In the genomic region with DNA sequence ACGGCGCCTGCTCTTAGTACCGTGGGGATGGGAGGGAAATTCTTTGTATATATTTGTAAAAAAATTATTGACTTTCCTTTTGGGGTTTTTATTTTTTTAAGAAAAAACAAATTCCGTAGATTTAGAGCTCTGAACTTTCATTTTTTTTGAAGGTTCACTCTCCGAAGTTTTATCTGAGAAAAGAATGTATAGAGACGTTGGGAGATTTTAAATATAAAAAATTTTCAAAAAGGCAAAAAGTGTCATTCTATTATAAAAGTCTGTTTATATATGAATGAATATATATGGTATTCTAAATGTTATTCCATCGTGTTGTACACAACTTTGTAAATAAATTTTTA, we compare ENCODE assay signal across 14 cellular contexts. TPM values are rescaled to one million over a fixed set of nuclear protein-coding genes. Genes with fewer than 3 reads are reported as not detected.
DNase-seq lines count a peak whose midpoint lies in the region; ATAC-seq and TF ChIP-seq lines count a peak whose summit lies in the region.
"Had no signal": no experiment of that assay in that cellular context is flagged by ENCODE, and none has a peak within 500 bp of the region (broad histone marks: within the 10 kb centered on the region; RNA-seq: fewer than 3 reads in every experiment).

No MANE protein-coding gene starts in this region.

- peak overlapping the region; percentile 76 for H3K4me3 Mint-ChIP-seq in activated naive CD4-positive, alpha-beta T cell treated with anti-CD3 and anti-CD28 coated beads, Interleukin-2, amount 50 U/mL, for 24 hours
- H3K4me3 Mint-ChIP-seq in activated CD8-positive, alpha-beta T cell treated with anti-CD3 and anti-CD28 coated beads, Interleukin-2, amount 10 ng/mL, durations not matched to agents 7 days and 5 days: peak overlapping the region; percentile 65

- peak overlapping the region; percentile 84 for H3K27ac Mint-ChIP-seq in activated naive CD4-positive, alpha-beta T cell treated with anti-CD3 and anti-CD28 coated beads, Interleukin-2, amount 50 U/mL, for 24 hours
- peak overlapping the region in 1 of 2 donors; percentile 91 for H3K27ac Mint-ChIP-seq in activated naive CD4-positive, alpha-beta T cell treated with anti-CD3 and anti-CD28 coated beads, Interleukin-2, amount 50 U/mL, for 72 hours
- no peak overlapping the region for H3K27ac Mint-ChIP-seq in activated CD8-positive, alpha-beta T cell treated with anti-CD3 and anti-CD28 coated beads, Interleukin-2, amount 10 ng/mL, durations not matched to agents 7 days and 5 days

- ATAC-seq in activated naive CD4-positive, alpha-beta T cell treated with anti-CD3 and anti-CD28 coated beads, Interleukin-2, amount 50 U/mL, for 72 hours: no peak
- ATAC-seq in activated CD8-positive, alpha-beta T cell treated with anti-CD3 and anti-CD28 coated beads, Interleukin-2, amount 10 ng/mL, durations not matched to agents 7 days and 5 days: no peak
- no peak for ATAC-seq in omental fat pad (ENCODE audit: low FRiP score)

- H3K4me1 Mint-ChIP-seq in activated naive CD4-positive, alpha-beta T cell treated with anti-CD3 and anti-CD28 coated beads, Interleukin-2, amount 50 U/mL, for 24 hours: peaks cover 32% of the 10 kb centered on the region
- H3K4me1 Mint-ChIP-seq in activated CD8-positive, alpha-beta T cell treated with anti-CD3 and anti-CD28 coated beads, Interleukin-2, amount 10 ng/mL, durations not matched to agents 7 days and 5 days (ENCODE audit: low read depth): peaks cover 44% of the 10 kb centered on the region

- H3K27me3 Mint-ChIP-seq in activated naive CD4-positive, alpha-beta T cell treated with anti-CD3 and anti-CD28 coated beads, Interleukin-2, amount 50 U/mL, for 24 hours: peaks cover 63% of the 10 kb centered on the region
- H3K27me3 Mint-ChIP-seq in activated CD8-positive, alpha-beta T cell treated with anti-CD3 and anti-CD28 coated beads, Interleukin-2, amount 10 ng/mL, durations not matched to agents 7 days and 5 days (ENCODE audit: low read depth): peaks cover 67% of the 10 kb centered on the region

- H3K36me3 Mint-ChIP-seq in activated naive CD4-positive, alpha-beta T cell treated with anti-CD3 and anti-CD28 coated beads, Interleukin-2, amount 50 U/mL, for 24 hours: peaks cover 11% of the 10 kb centered on the region
- peaks cover 28 to 52% of the 10 kb centered on the region in 2 donors for H3K36me3 Mint-ChIP-seq in activated naive CD4-positive, alpha-beta T cell treated with anti-CD3 and anti-CD28 coated beads, Interleukin-2, amount 50 U/mL, for 72 hours
- peaks cover 19% of the 10 kb centered on the region for H3K36me3 Mint-ChIP-seq in activated CD8-positive, alpha-beta T cell treated with anti-CD3 and anti-CD28 coated beads, Interleukin-2, amount 10 ng/mL, durations not matched to agents 7 days and 5 days (ENCODE audit: low read depth)

- POLR2A ChIA-PET in activated CD8-positive, alpha-beta T cell treated with anti-CD3 and anti-CD28 coated beads, Interleukin-2, amount 10 ng/mL, durations not matched to agents 7 days and 5 days (lab: Charles Lee): interaction anchor here (0.6 kb wide), 1 partner anchor 537 kb away, joined by 3 read pairs; no protein-coding TSS in a partner anchor

- H3K4me1 ChIP-seq in iPS-18a (ENCODE audit: control insufficient read depth, low read depth, low read length): peaks cover 38% of the 10 kb centered on the region
- H3K4me1 ChIP-seq in tibial nerve: peaks cover 0 to 51% (median 11%) of the 10 kb centered on the region in 4 donors
- H3K4me1 ChIP-seq: parathyroid adenoma had no signal

- no peak overlapping the region for H3K27ac ChIP-seq in iPS-18a (ENCODE audit: low read length)
- H3K27ac ChIP-seq in tibial nerve: peak overlapping the region; percentile 93 to 99 (median 96)
- H3K27ac ChIP-seq in coronary artery: no peak overlapping the region
- H3K27ac ChIP-seq: GM23248, parathyroid adenoma had no signal

- H3K9me3 ChIP-seq in iPS-18a (ENCODE audit: control insufficient read depth, low read depth, low read length): no peaks in the 10 kb centered on the region
- H3K9me3 ChIP-seq in tibial nerve: no peaks in the 10 kb centered on the region
- H3K9me3 ChIP-seq: MG63 had no signal

- WGBS in tibial nerve, 2 donors: 10% methylated on average over 7 of the region's 7 CpGs

- DNase-seq in activated naive CD4-positive, alpha-beta T cell treated with anti-CD3 and anti-CD28 coated beads, Interleukin-2, amount 50 U/mL, for 72 hours (ENCODE audit: low spot score in 2 of 2): no peak
- no peak for DNase-seq in activated CD8-positive, alpha-beta T cell treated with anti-CD3 and anti-CD28 coated beads, Interleukin-2, amount 10 ng/mL, durations not matched to agents 7 days and 5 days
- DNase-seq in tibial nerve (ENCODE audit: low spot score in 2 of 2) (no peak), iPS-NIHi11 (ENCODE audit: low spot score) (no peak), coronary artery (ENCODE audit: low spot score) (no peak), omental fat pad (ENCODE audit: low spot score) (no peak)
- DNase-seq: amniotic stem cell, EL, GM23248, MG63 had no signal

- CTCF ChIA-PET in activated CD8-positive, alpha-beta T cell treated with anti-CD3 and anti-CD28 coated beads, Interleukin-2, amount 10 ng/mL, durations not matched to agents 7 days and 5 days (lab: Charles Lee): interaction anchor here (0.8 kb wide), 1 partner anchor 12 kb away, joined by 3 read pairs; no protein-coding TSS in a partner anchor

- TF ChIP-seq CTCF in tibial nerve (IDR thresholded peaks at IDR 0.05): no peak
- no peak for TF ChIP-seq CTCF in coronary artery (IDR thresholded peaks at IDR 0.05)
- no peak for TF ChIP-seq CTCF in omental fat pad (IDR thresholded peaks at IDR 0.05)

- H3K27me3 ChIP-seq in iPS-18a (ENCODE audit: control insufficient read depth, insufficient read depth, low read length) (peaks cover 95% of the 10 kb centered on the region), tibial nerve (peaks cover 3 to 96% of the 10 kb centered on the region in 2 donors)

- peaks cover 5% of the 10 kb centered on the region for H3K9me3 Mint-ChIP-seq in activated naive CD4-positive, alpha-beta T cell treated with anti-CD3 and anti-CD28 coated beads, Interleukin-2, amount 50 U/mL, for 24 hours
- H3K9me3 Mint-ChIP-seq in activated naive CD4-positive, alpha-beta T cell treated with anti-CD3 and anti-CD28 coated beads, Interleukin-2, amount 50 U/mL, for 72 hours: peaks cover 4% of the 10 kb centered on the region in 2 donors
- peaks cover 6% of the 10 kb centered on the region for H3K9me3 Mint-ChIP-seq in activated CD8-positive, alpha-beta T cell treated with anti-CD3 and anti-CD28 coated beads, Interleukin-2, amount 10 ng/mL, durations not matched to agents 7 days and 5 days (ENCODE audit: insufficient read depth)

- TF ChIP-seq EP300 in tibial nerve (IDR thresholded peaks at IDR 0.05): no peak

- H3K36me3 ChIP-seq in iPS-18a (ENCODE audit: control insufficient read depth, low read depth, low read length) (no peaks in the 10 kb centered on the region), tibial nerve (peaks cover 0 to 3% (median 0%) of the 10 kb centered on the region in 3 donors)
- H3K36me3 ChIP-seq: MG63 had no signal

- H3K9ac ChIP-seq in iPS-18a (ENCODE audit: low read length): peak overlapping the region; percentile 43
- H3K9ac ChIP-seq: GM23248, parathyroid adenoma had no signal

- TF ChIP-seq POLR2A in tibial nerve (IDR thresholded peaks at IDR 0.05): no peak

- peak overlapping the region; percentile 82 for H3K4me3 ChIP-seq in iPS-18a (ENCODE audit: low read length)
- H3K4me3 ChIP-seq in tibial nerve: peak overlapping the region; percentile 50 to 69 (median 54)
- no peak overlapping the region for H3K4me3 ChIP-seq in coronary artery
- H3K4me3 ChIP-seq: GM23248 had no signal

RNA-seq across cellular contexts. Expression of a gene that starts 2.4 kb away (rescaled TPM):
- total RNA-seq in activated naive CD4-positive, alpha-beta T cell treated with anti-CD3 and anti-CD28 coated beads, Interleukin-2, amount 50 U/mL, for 72 hours: not detected
- total RNA-seq in activated CD8-positive, alpha-beta T cell treated with anti-CD3 and anti-CD28 coated beads, Interleukin-2, amount 10 ng/mL, durations not matched to agents 7 days and 5 days: not detected
- total RNA-seq in tibial nerve (10 to 100 TPM; 15.9 to 37.6 (median 25.6) TPM), omental fat pad (under 1 TPM in 1 of 4 donors, not detected in 3; 0.63 TPM)
- total RNA-seq: glomerular endothelial cell, GM23248 had no signal

RNA-seq across cellular contexts. Expression of a gene that starts 42.7 kb away (rescaled TPM):
- total RNA-seq in activated naive CD4-positive, alpha-beta T cell treated with anti-CD3 and anti-CD28 coated beads, Interleukin-2, amount 50 U/mL, for 72 hours: 10 to 100 TPM; 19.8 to 21.1 TPM
- 10 to 100 TPM; 23.1 to 25.6 TPM for total RNA-seq in activated CD8-positive, alpha-beta T cell treated with anti-CD3 and anti-CD28 coated beads, Interleukin-2, amount 10 ng/mL, durations not matched to agents 7 days and 5 days
- total RNA-seq in tibial nerve: 10 to 100 TPM in 3 of 4 donors, 1 to 10 TPM in 1; 6.6 to 16.8 (median 13.5) TPM
- 10 to 100 TPM in 1 of 4 donors, 1 to 10 TPM in 3; 4.2 to 10.3 (median 8.8) TPM for total RNA-seq in omental fat pad

Comparison
In these comparisons a context has a peak if more than half of its experiments do, and no peak if none do; other contexts are left out.
1. H3K27ac ChIP-seq: peak in tibial nerve (4 of 4); none in iPS-18a (single experiment) and coronary artery (0 of 2).
2. RNA of a gene that starts 2.4 kb away (total RNA-seq): 15.9 to 37.6 TPM in tibial nerve; 0.63 TPM in omental fat pad, not detected in activated naive CD4-positive, alpha-beta T cell treated with anti-CD3 and anti-CD28 coated beads, Interleukin-2, amount 50 U/mL, for 72 hours and not detected in activated CD8-positive, alpha-beta T cell treated with anti-CD3 and anti-CD28 coated beads, Interleukin-2, amount 10 ng/mL, durations not matched to agents 7 days and 5 days; every median in the first group is over 10 times any median in the second.